Comparison of ENCODE assay signal across 19 cellular contexts in the genomic region with DNA sequence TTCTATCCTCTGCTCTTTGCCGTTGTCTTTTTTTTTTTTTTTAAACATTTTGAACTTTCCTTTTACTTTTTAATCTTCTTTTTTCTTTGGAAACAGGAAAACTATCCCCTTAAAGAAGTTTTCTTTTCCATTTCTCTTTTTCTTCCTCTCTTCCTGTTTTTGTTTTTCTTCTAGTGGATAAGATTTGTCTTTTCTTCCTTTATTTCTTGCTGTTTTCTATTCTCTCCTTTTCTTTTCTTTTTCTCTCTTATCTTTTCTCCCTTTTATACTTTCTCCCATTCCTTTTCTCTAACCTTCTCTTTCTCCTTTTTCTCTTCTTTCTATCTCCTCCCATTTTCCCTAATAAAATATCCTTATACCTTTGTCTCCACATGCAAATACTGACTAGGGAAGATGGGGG.
"Had no signal": no experiment of that assay in that cellular context is flagged by ENCODE, and none has a peak within 500 bp of the region (broad histone marks: within the 10 kb centered on the region; RNA-seq: fewer than 3 reads in every experiment).

No MANE protein-coding gene starts in this region.

- H3K9ac ChIP-seq: SK-N-SH had no signal

- H3K9me3 ChIP-seq: heart right ventricle, pancreas, psoas muscle, right lobe of liver, SK-N-SH, transverse colon had no signal

- H3K4me3 Mint-ChIP-seq: activated T-helper 1 cell treated with anti-CD3 and anti-CD28 coated beads, Interleukin-12 subunit alpha, Interleukin-12 subunit beta, Interleukin-2, Interleukin-4 antibody, amounts not matched to agents 30 ng/mL and 10 ng/mL and 1 ng/mL, durations not matched to agents 14 hours and 24 hours and 36 hours; naive thymus-derived CD4-positive, alpha-beta T cell; stimulated activated naive B cell treated with anti-CD40 and anti-IgM and Interleukin-4, amounts not matched to agents 10 μg/mL and 1 μg/mL and 100 μg/mL, for 72 hours had no signal

- DNase-seq: activated CD4-positive, alpha-beta T cell treated with anti-CD3 and anti-CD28 coated beads for 1 hour; activated CD4-positive, alpha-beta T cell treated with anti-CD3 and anti-CD28 coated beads, Interleukin-2, amount 50 U/mL, for 1 hour; activated CD8-positive, alpha-beta memory T cell treated with anti-CD3 and anti-CD28 coated beads, Interleukin-2, amount 50 U/mL, for 48 hours; activated naive CD4-positive, alpha-beta T cell treated with Interleukin-2 at 50 U/mL for 16 hours; cortex of kidney; heart right ventricle; left colon; mesenchymal stem cell; naive thymus-derived CD4-positive, alpha-beta T cell; pancreas; psoas muscle; right lobe of liver; stimulated activated CD4-positive, alpha-beta T cell treated with anti-CD3 and anti-CD28 coated beads, Interleukin-1b, Interleukin-23, amount 100 ng/mL, for 48 hours; stimulated activated naive B cell treated with anti-CD40 and anti-IgM and Interleukin-4, amounts not matched to agents 10 μg/mL and 1 μg/mL and 100 μg/mL, for 72 hours; T-helper 9 cell; transverse colon had no signal

- H3K4me3 ChIP-seq: heart right ventricle, pancreas, psoas muscle, right lobe of liver, skin epidermis, transverse colon had no signal

- H3K27me3 ChIP-seq: heart right ventricle, pancreas, right lobe of liver, transverse colon had no signal

- H3K4me2 ChIP-seq: SK-N-SH had no signal

- H3K36me3 ChIP-seq: heart right ventricle, pancreas, right lobe of liver, transverse colon had no signal

- H3K9me3 Mint-ChIP-seq: activated T-helper 1 cell treated with anti-CD3 and anti-CD28 coated beads, Interleukin-12 subunit alpha, Interleukin-12 subunit beta, Interleukin-2, Interleukin-4 antibody, amounts not matched to agents 30 ng/mL and 10 ng/mL and 1 ng/mL, durations not matched to agents 14 hours and 24 hours and 36 hours; naive thymus-derived CD4-positive, alpha-beta T cell; stimulated activated naive B cell treated with anti-CD40 and anti-IgM and Interleukin-4, amounts not matched to agents 10 μg/mL and 1 μg/mL and 100 μg/mL, for 72 hours had no signal

- H3K27ac Mint-ChIP-seq: activated T-helper 1 cell treated with anti-CD3 and anti-CD28 coated beads, Interleukin-12 subunit alpha, Interleukin-12 subunit beta, Interleukin-2, Interleukin-4 antibody, amounts not matched to agents 30 ng/mL and 10 ng/mL and 1 ng/mL, durations not matched to agents 14 hours and 24 hours and 36 hours; stimulated activated naive B cell treated with anti-CD40 and anti-IgM and Interleukin-4, amounts not matched to agents 10 μg/mL and 1 μg/mL and 100 μg/mL, for 72 hours had no signal

- H3K27me3 Mint-ChIP-seq: naive thymus-derived CD4-positive, alpha-beta T cell; stimulated activated naive B cell treated with anti-CD40 and anti-IgM and Interleukin-4, amounts not matched to agents 10 μg/mL and 1 μg/mL and 100 μg/mL, for 72 hours had no signal

- H3K9me2 ChIP-seq: SK-N-SH had no signal

- ATAC-seq: heart right ventricle; left colon; naive thymus-derived CD4-positive, alpha-beta T cell; pancreas; psoas muscle; right lobe of liver had no signal

- H3K27ac ChIP-seq: heart right ventricle, pancreas, psoas muscle, right lobe of liver, skin epidermis, transverse colon had no signal
